In genomic region chr9:117487555-117488175, GRCh38 we compare ENCODE assay signal across 8 cellular contexts.
DNase-seq lines count a peak whose midpoint lies in the region; ATAC-seq and TF ChIP-seq lines count a peak whose summit lies in the region.

No MANE protein-coding gene starts in this region.

- ATAC-seq in activated CD4-positive, alpha-beta T cell treated with anti-CD3 and anti-CD28 coated beads for 36 hours, result peak; percentile 74

- no peak overlapping the region for H3K4me3 Mint-ChIP-seq in activated CD4-positive, alpha-beta T cell treated with anti-CD3 and anti-CD28 coated beads for 36 hours
- peak overlapping the region in 4 of 5 experiments; percentile 33 to 68 (median 48) for H3K4me3 Mint-ChIP-seq in brain

- no peak overlapping the region for H3K27ac Mint-ChIP-seq in activated CD4-positive, alpha-beta T cell treated with anti-CD3 and anti-CD28 coated beads for 36 hours
- H3K27ac Mint-ChIP-seq in brain, result peak overlapping the region; percentile 53 to 82 (median 70)

- H3K9me3 Mint-ChIP-seq in activated CD4-positive, alpha-beta T cell treated with anti-CD3 and anti-CD28 coated beads for 36 hours (ENCODE audit: low read depth), result peaks cover 2% of the 10 kb centered on the region
- H3K9me3 Mint-ChIP-seq in brain, result peaks cover 0 to 4% (median 0%) of the 10 kb centered on the region in 5 experiments

- peak; percentile 85 to 97 for TF ChIP-seq CTCF in brain (conservative IDR thresholded peaks at IDR 0.05)

- CTCF ChIA-PET in activated CD4-positive, alpha-beta T cell treated with anti-CD3 and anti-CD28 coated beads for 36 hours (lab: Charles Lee), result interaction anchor here (0.6 to 1.3 kb wide), 9 partner anchors 8 to 643 kb away, joined by 3 to 6 read pairs (median 4); no protein-coding TSS in a partner anchor
- CTCF ChIA-PET in HEK293T (lab: Yijun Ruan, JAX), result interaction anchor here (0.7 to 0.8 kb wide), 2 partner anchors 9 to 32 kb away, joined by 3 read pairs; no protein-coding TSS in a partner anchor

- H3K4me1 Mint-ChIP-seq in activated CD4-positive, alpha-beta T cell treated with anti-CD3 and anti-CD28 coated beads for 36 hours, result no peaks in the 10 kb centered on the region
- H3K4me1 Mint-ChIP-seq in brain, result peaks cover 40% of the 10 kb centered on the region

- intact Hi-C loops in activated CD4-positive, alpha-beta T cell treated with anti-CD3 and anti-CD28 coated beads for 36 hours (cut with DNase I, micrococcal nuclease), result loop anchor here in 1 of 2 experiments (1.0 kb wide), 1 partner anchor 69 kb away; no protein-coding TSS in a partner anchor

- POLR2A ChIA-PET in activated CD4-positive, alpha-beta T cell treated with anti-CD3 and anti-CD28 coated beads for 36 hours (lab: Charles Lee), result no interaction called here
- POLR2A ChIA-PET in HEK293T (lab: Yijun Ruan, JAX), result no interaction called here

- DNase-seq in activated CD4-positive, alpha-beta T cell treated with anti-CD3 and anti-CD28 coated beads for 36 hours, result peak; percentile 65
- no peak for DNase-seq in activated CD4-positive, alpha-beta T cell treated with anti-CD3 and anti-CD28 coated beads for 1 hour
- peak; percentile 84 for DNase-seq in HEK293T (ENCODE audit: extremely low spot score)
- DNase-seq in M059J (ENCODE audit: low read depth), result peak; percentile 57
- DNase-seq in RPMI7951 (ENCODE audit: low read depth), result peak; percentile 57
- DNase-seq in inferior parietal cortex (ENCODE audit: extremely low spot score), result peak; percentile 81
- peak; percentile 28 for DNase-seq in smooth muscle cell of the brain vasculature (ENCODE audit: low read depth, low spot score)

- peaks cover 10% of the 10 kb centered on the region for H3K27me3 Mint-ChIP-seq in activated CD4-positive, alpha-beta T cell treated with anti-CD3 and anti-CD28 coated beads for 36 hours
- H3K27me3 Mint-ChIP-seq in brain, result peaks cover 11% of the 10 kb centered on the region

- no peaks in the 10 kb centered on the region for H3K36me3 Mint-ChIP-seq in activated CD4-positive, alpha-beta T cell treated with anti-CD3 and anti-CD28 coated beads for 36 hours (ENCODE audit: low read depth)
- H3K36me3 Mint-ChIP-seq in brain, result no peaks in the 10 kb centered on the region

TF ChIP-seq in HEK293T, 16 proteins besides CTCF, POLR2A, EP300 and RAD21:
- TF ChIP-seq L3MBTL2 (conservative IDR thresholded peaks at IDR 0.05) (no peak), SP1 (IDR thresholded peaks at IDR 0.05) (no peak), ARNT (IDR thresholded peaks at IDR 0.05) (no peak), FOXK2 (IDR thresholded peaks at IDR 0.05) (no peak)
TF ChIP-seq in HEK293T: peak in this region for 0.
